In the genomic region with DNA sequence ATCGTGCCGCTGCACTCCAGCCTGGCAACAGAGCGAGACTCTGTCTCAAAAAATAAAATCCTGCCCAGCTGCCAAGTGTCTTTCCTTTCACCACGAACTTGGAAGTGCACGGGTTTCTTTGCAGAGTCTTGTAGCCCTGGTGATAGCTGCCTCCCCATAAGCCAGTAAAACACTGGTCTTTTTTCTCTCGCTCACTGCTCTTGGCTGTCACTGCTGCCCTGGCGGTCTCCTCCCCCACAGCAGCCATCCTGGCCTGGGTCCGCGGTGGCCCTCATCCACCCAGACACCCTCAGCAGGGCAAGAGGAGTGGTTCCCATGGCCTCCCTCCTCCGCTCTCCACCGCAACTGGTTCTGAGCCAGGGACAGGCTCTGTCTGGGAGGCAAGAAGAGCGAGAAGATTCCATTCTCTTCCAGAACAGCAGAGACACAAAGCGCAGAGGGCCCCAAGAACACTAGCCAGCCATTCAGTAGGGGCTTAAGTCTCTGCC, we compare ENCODE assay signal across 10 cellular contexts. TPM values are rescaled to one million over a fixed set of nuclear protein-coding genes. Genes with fewer than 3 reads are reported as not detected.
DNase-seq lines count a peak whose midpoint lies in the region; ATAC-seq, FAIRE-seq and TF ChIP-seq lines count a peak whose summit lies in the region.
"Had no signal": no experiment of that assay in that cellular context is flagged by ENCODE, and none has a peak within 500 bp of the region (broad histone marks: within the 10 kb centered on the region; RNA-seq: fewer than 3 reads in every experiment).

No MANE protein-coding gene starts in this region.

- DNase-seq in AG08395 (ENCODE audit: low spot score) = peak; percentile 55
- no peak for DNase-seq in activated CD8-positive, alpha-beta T cell treated with anti-CD3 and anti-CD28 coated beads for 36 hours
- peak; percentile 64 for DNase-seq in fibroblast of villous mesenchyme (ENCODE audit: low read depth)
- DNase-seq in neuronal stem cell (ENCODE audit: low spot score) = no peak
- no peak for DNase-seq in GOT3 (lab: John Stamatoyannopoulos, UW)
- no peak for DNase-seq in ACHN
- DNase-seq in HTR-8/SVneo (ENCODE audit: insufficient read length, low spot score) = no peak
- DNase-seq: BE2C; central memory CD4-positive, alpha-beta T cell had no signal

- H3K9me3 Mint-ChIP-seq in activated CD8-positive, alpha-beta T cell treated with anti-CD3 and anti-CD28 coated beads for 36 hours = no peaks in the 10 kb centered on the region

- no peak for TF ChIP-seq CTCF in activated CD8-positive, alpha-beta T cell treated with anti-CD3 and anti-CD28 coated beads for 36 hours (IDR thresholded peaks at IDR 0.05)
- no peak for TF ChIP-seq CTCF in fibroblast of villous mesenchyme (IDR thresholded peaks at IDR 0.05; ENCODE audit: insufficient read depth, low read depth, low read length)

- no peak for ATAC-seq in activated CD8-positive, alpha-beta T cell treated with anti-CD3 and anti-CD28 coated beads for 36 hours
- no peak for ATAC-seq in HG03439 (IDR thresholded peaks at IDR 0.05; ENCODE audit: unreplicated experiment)

- no peak overlapping the region for H2BK12ac ChIP-seq in neuronal stem cell (ENCODE audit: low read length)

- no peaks in the 10 kb centered on the region for H3K9me3 ChIP-seq in neuronal stem cell (replicated peaks in 1 of 2; ENCODE audit: control insufficient read depth in 2 of 2, insufficient read depth in 1 of 2, low read depth in 1 of 2, low read length in 2 of 2)
- H3K9me3 ChIP-seq: BE2C had no signal

- H2BK15ac ChIP-seq in neuronal stem cell (ENCODE audit: low read length) = peak overlapping the region; percentile 32

- peak overlapping the region; percentile 82 for H2AK5ac ChIP-seq in neuronal stem cell (ENCODE audit: low read depth, low read length)

- H3K4me3 ChIP-seq in fibroblast of villous mesenchyme (ENCODE audit: low read depth, low read length) (no peak overlapping the region), neuronal stem cell (ENCODE audit: low read length in 2 of 2) (peak overlapping the region in 1 of 2 donors; percentile 35)

- H3K27me3 ChIP-seq in neuronal stem cell (ENCODE audit: control insufficient read depth in 3 of 3, insufficient read depth in 3 of 3, low read depth in 1 of 3, low read length in 3 of 3) = no peaks in the 10 kb centered on the region
- H3K27me3 ChIP-seq: BE2C had no signal

- peak overlapping the region; percentile 87 for H2BK5ac ChIP-seq in neuronal stem cell (ENCODE audit: low read length)

- POLR2A ChIA-PET in activated CD8-positive, alpha-beta T cell treated with anti-CD3 and anti-CD28 coated beads for 36 hours (lab: Charles Lee) = interaction anchor here (0.9 to 1.3 kb wide), 2 partner anchors 13 to 47 kb away, joined by 3 to 4 read pairs; no protein-coding TSS in a partner anchor

- peak overlapping the region; percentile 90 for H3K27ac ChIP-seq in neuronal stem cell (replicated peaks; ENCODE audit: low read length)

- no peak overlapping the region for H3K23ac ChIP-seq in neuronal stem cell (ENCODE audit: low read depth, low read length, poor library complexity)

- peaks cover 11% of the 10 kb centered on the region for H3K36me3 Mint-ChIP-seq in activated CD8-positive, alpha-beta T cell treated with anti-CD3 and anti-CD28 coated beads for 36 hours (ENCODE audit: low read depth)

- CTCF ChIA-PET in activated CD8-positive, alpha-beta T cell treated with anti-CD3 and anti-CD28 coated beads for 36 hours (lab: Charles Lee) = interaction anchor here (1.2 kb wide), 1 partner anchor 91 kb away, joined by 3 read pairs; no protein-coding TSS in a partner anchor

- H3K4me2 ChIP-seq in neuronal stem cell (ENCODE audit: insufficient read depth, low read length, poor library complexity, severe bottlenecking) = no peak overlapping the region

- no peaks in the 10 kb centered on the region for H3K27me3 Mint-ChIP-seq in activated CD8-positive, alpha-beta T cell treated with anti-CD3 and anti-CD28 coated beads for 36 hours

- intact Hi-C loops in activated CD8-positive, alpha-beta T cell treated with anti-CD3 and anti-CD28 coated beads for 36 hours (cut with micrococcal nuclease) = no loop called here

- no peak overlapping the region for H4K8ac ChIP-seq in neuronal stem cell (ENCODE audit: low read depth, low read length)

- H2AFZ ChIP-seq in neuronal stem cell (ENCODE audit: low read length) = no peak overlapping the region

- no peak overlapping the region for H3K4ac ChIP-seq in neuronal stem cell (ENCODE audit: low read length)

- in situ Hi-C loops in ACHN (cut with HindIII; ENCODE audit: low pct_ligation_motif_present, low pct_unique_long_range_greater_than_20kb, low sequenced_read_pairs) = no loop called here

- peak overlapping the region; percentile 38 for H3K27ac Mint-ChIP-seq in activated CD8-positive, alpha-beta T cell treated with anti-CD3 and anti-CD28 coated beads for 36 hours

- peak overlapping the region; percentile 38 for H3K9ac ChIP-seq in neuronal stem cell (ENCODE audit: low read depth, low read length, poor library complexity)

- H3K14ac ChIP-seq in neuronal stem cell (ENCODE audit: low read length) = peak overlapping the region; percentile 14

- H4K91ac ChIP-seq in neuronal stem cell (ENCODE audit: low read depth, low read length, poor library complexity) = no peak overlapping the region

- H3K36me3 ChIP-seq in neuronal stem cell (replicated peaks in 1 of 2; ENCODE audit: control insufficient read depth in 2 of 2, insufficient read depth in 2 of 2, low read length in 2 of 2) = peaks cover 14 to 65% of the 10 kb centered on the region in 2 donors

- no peak overlapping the region for H3K4me3 Mint-ChIP-seq in activated CD8-positive, alpha-beta T cell treated with anti-CD3 and anti-CD28 coated beads for 36 hours

- H3K4me1 Mint-ChIP-seq in activated CD8-positive, alpha-beta T cell treated with anti-CD3 and anti-CD28 coated beads for 36 hours (ENCODE audit: low read depth) = peaks cover 30% of the 10 kb centered on the region

- H3K18ac ChIP-seq in neuronal stem cell (ENCODE audit: low read length) = peak overlapping the region; percentile 98

- H3K4me1 ChIP-seq in neuronal stem cell (ENCODE audit: control insufficient read depth in 2 of 2, insufficient read depth in 1 of 2, low read depth in 1 of 2, low read length in 2 of 2) = peaks cover 28 to 56% of the 10 kb centered on the region in 2 donors

- no peaks in the 10 kb centered on the region for H3K79me1 ChIP-seq in neuronal stem cell (ENCODE audit: low read depth, low read length)

- WGBS in neuronal stem cell (ENCODE audit: extremely low coverage in 2 of 2, insufficient read length in 2 of 2, insufficient replicate concordance in 1 of 2), 2 donors = no CpG with 5 or more reads among the region's 13 CpGs

- peak overlapping the region; percentile 84 for H2BK120ac ChIP-seq in neuronal stem cell (ENCODE audit: low read depth, low read length)

- no peak for FAIRE-seq in HTR-8/SVneo (lab: Jason Lieb, UNC)

RNA-seq across cellular contexts. Expression of gene KLHL25, which starts 44.4 kb away (rescaled TPM):
- 1 to 10 TPM; 2.9 to 3.3 TPM for total RNA-seq in activated CD8-positive, alpha-beta T cell treated with anti-CD3 and anti-CD28 coated beads for 36 hours
- 4.2 and 4.3 TPM in 2 replicates for total RNA-seq in fibroblast of villous mesenchyme
- 5.8 TPM for polyA plus RNA-seq in neuronal stem cell (2013, experiment 1 of 2)
- polyA plus RNA-seq in neuronal stem cell (2013, experiment 2 of 2) = 5.8 TPM

Comparison
In these comparisons a context has a peak if more than half of its experiments do, and no peak if none do; other contexts are left out.
1. DNase-seq: peak in AG08395 (single experiment) and fibroblast of villous mesenchyme (single experiment); none in activated CD8-positive, alpha-beta T cell treated with anti-CD3 and anti-CD28 coated beads for 36 hours (single experiment), neuronal stem cell (single experiment), GOT3 (single experiment), ACHN (single experiment) and HTR-8/SVneo (single experiment).